Comparison of ENCODE assay signal across 17 cellular contexts in genomic region chr14:74648643-74649042, GRCh38. TPM values are rescaled to one million over a fixed set of nuclear protein-coding genes. Genes with fewer than 3 reads are reported as not detected.
A peak's percentile ranks its signal among the peaks of the same experiment; 100 is the strongest.
DNase-seq lines count a peak whose midpoint lies in the region; ATAC-seq, FAIRE-seq and TF ChIP-seq lines count a peak whose summit lies in the region.
"Had no signal": no experiment of that assay in that cellular context is flagged by ENCODE, and none has a peak within 500 bp of the region (broad histone marks: within the 10 kb centered on the region; RNA-seq: fewer than 3 reads in every experiment).

No MANE protein-coding gene starts in this region.

- no peaks in the 10 kb centered on the region for H3K79me1 ChIP-seq in mesenchymal stem cell (replicated peaks; ENCODE audit: low read length, poor library complexity, severe bottlenecking)

- no peak for TF ChIP-seq CTCF in chondrocyte (IDR thresholded peaks at IDR 0.05)
- no peak for TF ChIP-seq CTCF in omental fat pad (IDR thresholded peaks at IDR 0.05)

- H3K27me3 ChIP-seq in BLaER1 (no peaks in the 10 kb centered on the region), mesenchymal stem cell (ENCODE audit: control insufficient read depth in 1 of 2, insufficient read depth in 1 of 2, low read length in 2 of 2) (no peaks in the 10 kb centered on the region)
- H3K27me3 ChIP-seq: SJSA1, suprapubic skin had no signal

- no peak overlapping the region for H2BK120ac ChIP-seq in mesenchymal stem cell (ENCODE audit: low read depth, low read length)

- no peak overlapping the region for H3K4ac ChIP-seq in mesenchymal stem cell (ENCODE audit: low read depth in 1 of 2, low read length in 2 of 2)

- H3K9ac ChIP-seq in BLaER1 (peak overlapping the region; percentile 44; the same call in 1 of the 2 replicates), mesenchymal stem cell (ENCODE audit: low read length) (no peak overlapping the region)

- no peak overlapping the region for H2AFZ ChIP-seq in mesenchymal stem cell (ENCODE audit: low read depth, low read length)
- H2AFZ ChIP-seq: PC-9 had no signal

- no peak overlapping the region for H4K8ac ChIP-seq in mesenchymal stem cell (ENCODE audit: low read length)

- H3K27ac ChIP-seq in BLaER1 = 0 out of 2 replicates have a peak overlapping the region, but pooled peaks have one; percentile 33
- H3K27ac ChIP-seq in mesenchymal stem cell (ENCODE audit: low read length, poor library complexity, severe bottlenecking) = peak overlapping the region; percentile 82
- H3K27ac ChIP-seq: PC-9, SJSA1, suprapubic skin had no signal

- H3K27ac Mint-ChIP-seq in chondrocyte (ENCODE audit: unreplicated experiment) = peak overlapping the region; percentile 45
- H3K27ac Mint-ChIP-seq: activated CD8-positive, alpha-beta T cell treated with anti-CD3 and anti-CD28 coated beads for 36 hours; activated naive CD4-positive, alpha-beta T cell treated with anti-CD3 and anti-CD28 coated beads, Interleukin-2, amount 10 ng/mL, durations not matched to agents 7 days and 5 days had no signal

- no peak for FAIRE-seq in GM12892 (lab: Jason Lieb, UNC)
- FAIRE-seq: G401.6 had no signal

- H2BK15ac ChIP-seq in mesenchymal stem cell (ENCODE audit: low read depth, poor library complexity, severe bottlenecking) = peak overlapping the region; percentile 71

- no peak overlapping the region for H3K14ac ChIP-seq in mesenchymal stem cell (ENCODE audit: low read length in 2 of 2)

- H3K4me3 Mint-ChIP-seq in chondrocyte (ENCODE audit: unreplicated experiment) = no peak overlapping the region
- H3K4me3 Mint-ChIP-seq: activated CD8-positive, alpha-beta T cell treated with anti-CD3 and anti-CD28 coated beads for 36 hours; activated naive CD4-positive, alpha-beta T cell treated with anti-CD3 and anti-CD28 coated beads, Interleukin-2, amount 10 ng/mL, durations not matched to agents 7 days and 5 days; activated T-cell treated with anti-CD3 and anti-CD28 coated beads, Interleukin-2, amount 50 U/mL, for 4 hours had no signal

- H4K20me1 ChIP-seq in BLaER1 = no peaks in the 10 kb centered on the region

- peak overlapping the region in 1 of 2 experiments; percentile 1 for H3K18ac ChIP-seq in mesenchymal stem cell (ENCODE audit: low read depth in 1 of 2, low read length in 2 of 2)

- no peak for ATAC-seq in omental fat pad (ENCODE audit: low FRiP score)
- ATAC-seq: activated CD8-positive, alpha-beta T cell treated with anti-CD3 and anti-CD28 coated beads for 36 hours; activated T-cell treated with anti-CD3 and anti-CD28 coated beads, Interleukin-2, amount 50 U/mL, for 4 hours had no signal

- H3K4me3 ChIP-seq in BLaER1 (no peak overlapping the region), mesenchymal stem cell (ENCODE audit: insufficient read depth in 1 of 2, low read depth in 1 of 2, low read length in 2 of 2) (no peak overlapping the region)
- H3K4me3 ChIP-seq: K562, PC-9, SJSA1, suprapubic skin had no signal

- H3K4me1 ChIP-seq in BLaER1 (peaks cover 24% of the 10 kb centered on the region), mesenchymal stem cell (ENCODE audit: control insufficient read depth, insufficient read depth, low read depth, low read length) (peaks cover 37% of the 10 kb centered on the region)

- DNase-seq in NCI-H2171 (lab: John Stamatoyannopoulos, UW) (peak; percentile 30), chondrocyte (ENCODE audit: low spot score) (no peak), mesenchymal stem cell (no peak), mesenteric fat pad (ENCODE audit: low spot score) (no peak), omental fat pad (ENCODE audit: low spot score) (no peak), GM12892 (ENCODE audit: insufficient read length) (no peak), NCI-H1092 treated with DMSO at 0.1 percent for 48 hours (lab: John Stamatoyannopoulos, UW) (no peak)
- DNase-seq: activated CD4-positive, CD25-positive, alpha-beta regulatory T cell; activated CD8-positive, alpha-beta T cell treated with anti-CD3 and anti-CD28 coated beads for 36 hours; activated naive CD4-positive, alpha-beta T cell treated with anti-CD3 and anti-CD28 coated beads, Interleukin-2, amount 10 ng/mL, durations not matched to agents 7 days and 5 days; activated T-cell treated with anti-CD3 and anti-CD28 coated beads, Interleukin-2, amount 50 U/mL, for 4 hours had no signal

- no peak overlapping the region for H2BK5ac ChIP-seq in mesenchymal stem cell (ENCODE audit: low read depth, low read length, poor library complexity, severe bottlenecking)

- H3K4me2 ChIP-seq in BLaER1 (peak overlapping the region; percentile 73), mesenchymal stem cell (ENCODE audit: low read length, poor library complexity, severe bottlenecking) (no peak overlapping the region)

- H4K91ac ChIP-seq in mesenchymal stem cell (ENCODE audit: low read length) = no peak overlapping the region

- no peak for TF ChIP-seq POLR2A in GM12892 (IDR thresholded peaks at IDR 0.05; ENCODE audit: low read depth, low read length)

- H2AK5ac ChIP-seq in mesenchymal stem cell (ENCODE audit: low read length, severe bottlenecking) = peak overlapping the region; percentile 21

- no peaks in the 10 kb centered on the region for H3K36me3 Mint-ChIP-seq in chondrocyte (ENCODE audit: low read depth)
- H3K36me3 Mint-ChIP-seq: activated naive CD4-positive, alpha-beta T cell treated with anti-CD3 and anti-CD28 coated beads, Interleukin-2, amount 10 ng/mL, durations not matched to agents 7 days and 5 days had no signal

- no peak overlapping the region for H2BK12ac ChIP-seq in mesenchymal stem cell (ENCODE audit: low read length in 2 of 2)

- H3K4me1 Mint-ChIP-seq in chondrocyte (ENCODE audit: low read depth) = peaks cover 60% of the 10 kb centered on the region

- H3K23ac ChIP-seq in mesenchymal stem cell (ENCODE audit: low read length in 2 of 2) = no peak overlapping the region

- H3K36me3 ChIP-seq in BLaER1 (peaks cover 5% of the 10 kb centered on the region; the same call in 1 of the 2 replicates), mesenchymal stem cell (ENCODE audit: control insufficient read depth in 1 of 2, insufficient read depth in 2 of 2, low read depth in 1 of 2, low read length in 2 of 2) (peaks cover 5 to 12% of the 10 kb centered on the region in 2 experiments)
- H3K36me3 ChIP-seq: SJSA1, suprapubic skin had no signal

- no peaks in the 10 kb centered on the region for H3K27me3 Mint-ChIP-seq in chondrocyte (ENCODE audit: low read depth)
- H3K27me3 Mint-ChIP-seq: activated CD8-positive, alpha-beta T cell treated with anti-CD3 and anti-CD28 coated beads for 36 hours had no signal

- 91% methylated on average over 9 of the region's 9 CpGs for WGBS in mesenchymal stem cell

- no peaks in the 10 kb centered on the region for H3K9me3 Mint-ChIP-seq in chondrocyte (ENCODE audit: low read depth)
- H3K9me3 Mint-ChIP-seq: activated CD8-positive, alpha-beta T cell treated with anti-CD3 and anti-CD28 coated beads for 36 hours; activated naive CD4-positive, alpha-beta T cell treated with anti-CD3 and anti-CD28 coated beads, Interleukin-2, amount 10 ng/mL, durations not matched to agents 7 days and 5 days; activated T-cell treated with anti-CD3 and anti-CD28 coated beads, Interleukin-2, amount 50 U/mL, for 4 hours had no signal

- H3K9me3 ChIP-seq in BLaER1 (no peaks in the 10 kb centered on the region), mesenchymal stem cell (ENCODE audit: control insufficient read depth, low read length) (no peaks in the 10 kb centered on the region)
- H3K9me3 ChIP-seq: SJSA1, suprapubic skin had no signal

RNA-seq across cellular contexts. Expression of gene LTBP2, which starts 36.6 kb away (rescaled TPM):
- 210 to 446 TPM (median 215 TPM) in 3 replicates for total RNA-seq in chondrocyte
- 16.6 TPM for polyA plus RNA-seq in mesenchymal stem cell (2013, experiment 1 of 2)
- polyA plus RNA-seq in mesenchymal stem cell (2013, experiment 2 of 2) = 16.0 TPM
- 58.2 TPM for total RNA-seq in mesenteric fat pad
- 100 to 1,000 TPM in 1 of 4 donors, 10 to 100 TPM in 3; 31.6 to 104 (median 72.3) TPM for total RNA-seq in omental fat pad
- polyA plus RNA-seq in GM12892 (2012; ENCODE audit: missing spikeins) = 0.15 TPM
